Comparison of ENCODE assay signal across 16 cellular contexts in the genomic region with DNA sequence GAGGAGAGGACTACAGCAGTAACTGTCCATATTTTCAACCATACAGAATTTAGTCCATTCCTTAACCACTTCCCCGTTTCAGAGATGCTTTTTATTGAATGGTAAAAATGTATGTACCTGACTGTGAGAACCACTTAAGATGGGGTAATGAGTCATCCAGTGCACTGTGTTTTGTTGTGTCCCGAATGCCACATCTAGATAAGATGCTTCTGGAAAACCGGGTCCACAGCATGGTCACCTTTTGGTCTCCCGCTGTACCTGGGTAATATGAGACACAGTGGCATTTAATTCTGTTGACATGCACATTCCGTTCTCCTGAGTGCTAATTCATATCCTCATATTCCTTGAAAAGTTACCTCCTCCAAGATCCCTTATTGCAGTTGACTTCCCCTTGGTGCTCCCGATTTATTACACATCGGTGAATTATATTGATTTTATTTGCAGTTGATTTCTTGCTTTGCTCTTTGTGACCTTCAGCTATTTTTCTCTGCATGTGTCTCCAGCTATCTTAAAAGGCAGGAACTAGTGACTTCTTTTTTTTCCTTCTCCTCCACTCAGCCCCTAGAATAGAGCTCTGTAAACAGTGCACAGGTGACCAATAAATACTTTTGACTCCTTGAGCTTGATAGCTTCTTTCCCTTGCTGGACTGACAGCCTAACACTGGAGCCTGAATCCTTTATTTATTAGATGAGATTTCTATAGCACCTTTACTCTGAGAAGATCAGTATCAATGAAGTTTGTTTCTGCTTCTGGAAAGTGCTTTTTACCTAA.
DNase-seq lines count a peak whose midpoint lies in the region; TF ChIP-seq lines count a peak whose summit lies in the region.
"Had no signal": no experiment of that assay in that cellular context is flagged by ENCODE, and none has a peak within 500 bp of the region (broad histone marks: within the 10 kb centered on the region; RNA-seq: fewer than 3 reads in every experiment).

No MANE protein-coding gene starts in this region.

- H3K27ac ChIP-seq in HEK293 (ENCODE audit: extremely low read depth, low read depth, low read length), result no peak overlapping the region
- peak overlapping the region; percentile 59 for H3K27ac ChIP-seq in parathyroid adenoma
- H3K27ac ChIP-seq: KMS-11, SK-N-MC had no signal

- CTCF ChIA-PET in HEK293 (lab: Yijun Ruan, JAX), result interaction anchor here (1.4 to 2.1 kb wide), 2 partner anchors 100 to 360 kb away, joined by 4 to 5 read pairs; no protein-coding TSS in a partner anchor

- H3K9me3 Mint-ChIP-seq in chondrocyte (ENCODE audit: low read depth), result peaks cover 14% of the 10 kb centered on the region
- H3K9me3 Mint-ChIP-seq: HFFc6 had no signal

- H3K9me3 ChIP-seq in HEK293 (ENCODE audit: control insufficient read depth, insufficient read depth, low read depth, low read length) (no peaks in the 10 kb centered on the region), parathyroid adenoma (ENCODE audit: control insufficient read depth, low read length) (no peaks in the 10 kb centered on the region)
- H3K9me3 ChIP-seq: BE2C had no signal

- peaks cover 8% of the 10 kb centered on the region for H3K36me3 Mint-ChIP-seq in chondrocyte (ENCODE audit: low read depth)

- H3K4me3 ChIP-seq in HEK293 (ENCODE audit: low read depth, low read length), result no peak overlapping the region
- peak overlapping the region; percentile 8 for H3K4me3 ChIP-seq in parathyroid adenoma (ENCODE audit: low read depth, low read length)
- H3K4me3 ChIP-seq: SK-N-MC had no signal

- H3K36me3 ChIP-seq in HEK293 (ENCODE audit: control insufficient read depth in 2 of 2, insufficient read depth in 1 of 2, low read length in 2 of 2), result peaks cover 0 to 6% of the 10 kb centered on the region in 2 experiments; a peak in 1 of 3 replicates
- no peaks in the 10 kb centered on the region for H3K36me3 ChIP-seq in parathyroid adenoma (ENCODE audit: control insufficient read depth, insufficient read depth, low read length)
- H3K36me3 ChIP-seq: BE2C had no signal

- no peaks in the 10 kb centered on the region for H3K27me3 Mint-ChIP-seq in chondrocyte (ENCODE audit: low read depth)
- H3K27me3 Mint-ChIP-seq: CD4-positive, alpha-beta memory T cell had no signal

- H3K4me1 Mint-ChIP-seq in chondrocyte (ENCODE audit: low read depth), result peaks cover 48% of the 10 kb centered on the region

- DNase-seq in SIG-M5 treated with dmso at 0.1 percent for 504 hours (lab: John Stamatoyannopoulos, UW; ENCODE audit: unreplicated experiment), result peak; percentile 26
- DNase-seq in SIG-M5 (lab: John Stamatoyannopoulos, UW), result no peak
- DNase-seq in chondrocyte (ENCODE audit: low spot score), result no peak
- no peak for DNase-seq in OCI-M1 (lab: John Stamatoyannopoulos, UW)
- no peak for DNase-seq in CD1c-positive myeloid dendritic cell (ENCODE audit: extremely low spot score)
- no peak for DNase-seq in NCI-H2196 (lab: John Stamatoyannopoulos, UW; ENCODE audit: unreplicated experiment)
- DNase-seq: 8988T; BE2C; CD4-positive, alpha-beta memory T cell; HFFc6; NCI-H1092; NCI-H1694 had no signal

- peak overlapping the region; percentile 34 for H3K4me2 ChIP-seq in parathyroid adenoma (ENCODE audit: low read length)
- H3K4me2 ChIP-seq: KMS-11 had no signal

- H2AFZ ChIP-seq in parathyroid adenoma, result no peak overlapping the region

- H3K27me3 ChIP-seq in parathyroid adenoma (ENCODE audit: control insufficient read depth, insufficient read depth, low read length), result no peaks in the 10 kb centered on the region
- H3K27me3 ChIP-seq: BE2C had no signal

- no peak overlapping the region for H3K4me3 Mint-ChIP-seq in chondrocyte (ENCODE audit: unreplicated experiment)
- H3K4me3 Mint-ChIP-seq: CD4-positive, alpha-beta memory T cell; HFFc6 had no signal

- TF ChIP-seq CTCF in HEK293 (tag by site-specific recombination; IDR thresholded peaks at IDR 0.05), result no peak
- no peak for TF ChIP-seq CTCF in chondrocyte (IDR thresholded peaks at IDR 0.05)
- TF ChIP-seq CTCF in parathyroid adenoma (IDR thresholded peaks at IDR 0.05), result no peak

- H3K27ac Mint-ChIP-seq in chondrocyte (ENCODE audit: unreplicated experiment), result peak overlapping the region; percentile 27
- H3K27ac Mint-ChIP-seq: HFFc6 had no signal

- H3K79me2 ChIP-seq in parathyroid adenoma, result peaks cover 30% of the 10 kb centered on the region

- POLR2A ChIA-PET in HEK293 (lab: Yijun Ruan, JAX), result no interaction called here

- no peak overlapping the region for H3K9ac ChIP-seq in parathyroid adenoma
- H3K9ac ChIP-seq: KMS-11 had no signal

- H3K4me1 ChIP-seq in HEK293 (ENCODE audit: control insufficient read depth, insufficient read depth, low read length) (no peaks in the 10 kb centered on the region), parathyroid adenoma (peaks cover 13% of the 10 kb centered on the region)
- H3K4me1 ChIP-seq: BE2C had no signal

TF ChIP-seq in HEK293, 187 proteins besides CTCF, POLR2A, EP300 and RAD21:
- TF ChIP-seq, protein P1, sequence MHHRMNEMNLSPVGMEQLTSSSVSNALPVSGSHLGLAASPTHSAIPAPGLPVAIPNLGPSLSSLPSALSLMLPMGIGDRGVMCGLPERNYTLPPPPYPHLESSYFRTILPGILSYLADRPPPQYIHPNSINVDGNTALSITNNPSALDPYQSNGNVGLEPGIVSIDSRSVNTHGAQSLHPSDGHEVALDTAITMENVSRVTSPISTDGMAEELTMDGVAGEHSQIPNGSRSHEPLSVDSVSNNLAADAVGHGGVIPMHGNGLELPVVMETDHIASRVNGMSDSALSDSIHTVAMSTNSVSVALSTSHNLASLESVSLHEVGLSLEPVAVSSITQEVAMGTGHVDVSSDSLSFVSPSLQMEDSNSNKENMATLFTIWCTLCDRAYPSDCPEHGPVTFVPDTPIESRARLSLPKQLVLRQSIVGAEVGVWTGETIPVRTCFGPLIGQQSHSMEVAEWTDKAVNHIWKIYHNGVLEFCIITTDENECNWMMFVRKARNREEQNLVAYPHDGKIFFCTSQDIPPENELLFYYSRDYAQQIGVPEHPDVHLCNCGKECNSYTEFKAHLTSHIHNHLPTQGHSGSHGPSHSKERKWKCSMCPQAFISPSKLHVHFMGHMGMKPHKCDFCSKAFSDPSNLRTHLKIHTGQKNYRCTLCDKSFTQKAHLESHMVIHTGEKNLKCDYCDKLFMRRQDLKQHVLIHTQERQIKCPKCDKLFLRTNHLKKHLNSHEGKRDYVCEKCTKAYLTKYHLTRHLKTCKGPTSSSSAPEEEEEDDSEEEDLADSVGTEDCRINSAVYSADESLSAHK (tag by site-specific recombination; IDR thresholded peaks at IDR 0.05), result no peak
- TF ChIP-seq, protein P2, sequence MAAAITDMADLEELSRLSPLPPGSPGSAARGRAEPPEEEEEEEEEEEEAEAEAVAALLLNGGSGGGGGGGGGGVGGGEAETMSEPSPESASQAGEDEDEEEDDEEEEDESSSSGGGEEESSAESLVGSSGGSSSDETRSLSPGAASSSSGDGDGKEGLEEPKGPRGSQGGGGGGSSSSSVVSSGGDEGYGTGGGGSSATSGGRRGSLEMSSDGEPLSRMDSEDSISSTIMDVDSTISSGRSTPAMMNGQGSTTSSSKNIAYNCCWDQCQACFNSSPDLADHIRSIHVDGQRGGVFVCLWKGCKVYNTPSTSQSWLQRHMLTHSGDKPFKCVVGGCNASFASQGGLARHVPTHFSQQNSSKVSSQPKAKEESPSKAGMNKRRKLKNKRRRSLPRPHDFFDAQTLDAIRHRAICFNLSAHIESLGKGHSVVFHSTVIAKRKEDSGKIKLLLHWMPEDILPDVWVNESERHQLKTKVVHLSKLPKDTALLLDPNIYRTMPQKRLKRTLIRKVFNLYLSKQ (tag by site-specific recombination; IDR thresholded peaks at IDR 0.05; ENCODE audit: borderline replicate concordance), result no peak
- TF ChIP-seq ZNF132 (tag by site-specific recombination; IDR thresholded peaks at IDR 0.05; ENCODE audit: borderline replicate concordance) (no peak), ZNF830 (tag by site-specific recombination; IDR thresholded peaks at IDR 0.05; ENCODE audit: low read depth) (no peak), ZIC2 (tag by site-specific recombination; IDR thresholded peaks at IDR 0.05) (0 out of 2 replicates have a peak, but pooled peaks have one; percentile 48), ZNF366 (tag by site-specific recombination; conservative IDR thresholded peaks at IDR 0.05) (no peak), IKZF3 (tag by site-specific recombination; IDR thresholded peaks at IDR 0.05) (0 out of 2 replicates have a peak, but pooled peaks have one; percentile 6)
- TF ChIP-seq, protein P3, sequence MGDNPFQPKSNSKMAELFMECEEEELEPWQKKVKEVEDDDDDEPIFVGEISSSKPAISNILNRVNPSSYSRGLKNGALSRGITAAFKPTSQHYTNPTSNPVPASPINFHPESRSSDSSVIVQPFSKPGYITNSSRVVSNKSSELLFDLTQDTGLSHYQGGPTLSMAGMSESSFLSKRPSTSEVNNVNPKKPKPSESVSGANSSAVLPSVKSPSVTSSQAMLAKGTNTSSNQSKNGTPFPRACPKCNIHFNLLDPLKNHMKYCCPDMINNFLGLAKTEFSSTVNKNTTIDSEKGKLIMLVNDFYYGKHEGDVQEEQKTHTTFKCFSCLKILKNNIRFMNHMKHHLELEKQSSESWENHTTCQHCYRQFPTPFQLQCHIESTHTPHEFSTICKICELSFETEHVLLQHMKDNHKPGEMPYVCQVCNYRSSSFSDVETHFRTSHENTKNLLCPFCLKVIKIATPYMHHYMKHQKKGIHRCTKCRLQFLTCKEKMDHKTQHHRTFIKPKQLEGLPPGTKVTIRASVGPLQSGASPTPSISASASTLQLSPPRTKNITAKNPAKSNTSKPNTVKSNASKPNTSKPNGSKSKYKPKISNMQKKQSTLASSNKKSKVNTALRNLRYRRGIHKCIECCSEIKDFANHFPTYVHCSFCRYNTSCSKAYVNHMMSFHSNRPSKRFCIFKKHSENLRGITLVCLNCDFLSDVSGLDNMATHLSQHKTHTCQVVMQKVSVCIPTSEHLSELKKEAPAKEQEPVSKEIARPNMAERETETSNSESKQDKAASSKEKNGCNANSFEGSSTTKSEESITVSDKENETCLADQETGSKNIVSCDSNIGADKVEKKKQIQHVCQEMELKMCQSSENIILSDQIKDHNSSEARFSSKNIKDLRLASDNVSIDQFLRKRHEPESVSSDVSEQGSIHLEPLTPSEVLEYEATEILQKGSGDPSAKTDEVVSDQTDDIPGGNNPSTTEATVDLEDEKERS (tag by site-specific recombination; IDR thresholded peaks at IDR 0.05), result no peak
